8 cellular contexts compared by ENCODE assay signal in genomic region chr1:93844262-93845045, GRCh38. TPM values are rescaled to one million over a fixed set of nuclear protein-coding genes. Genes with fewer than 3 reads are reported as not detected.
A peak's percentile ranks its signal among the peaks of the same experiment; 100 is the strongest.
DNase-seq lines count a peak whose midpoint lies in the region; ATAC-seq, FAIRE-seq and TF ChIP-seq lines count a peak whose summit lies in the region.

No MANE protein-coding gene starts in this region.

- CTCF ChIA-PET in HepG2 (lab: Yijun Ruan, JAX; ENCODE audit: low intra/inter-chr PET ratio, low total read pairs): interaction anchor here (0.9 to 3.5 kb wide), 2 partner anchors 31 to 214 kb away, joined by 4 to 21 read pairs; no protein-coding TSS in a partner anchor

- 54% methylated on average over 7 of the region's 8 CpGs for WGBS in HepG2 (ENCODE audit: low lambda C conversion rate)

- TF ChIP-seq CTCF in bronchial epithelial cell (IDR thresholded peaks at IDR 0.05; ENCODE audit: insufficient read depth, low read length, severe bottlenecking): peak; percentile 79
- peak; percentile 86 for TF ChIP-seq CTCF in HepG2 (CRISPR knock-in tag; IDR thresholded peaks at IDR 0.05)
- peak; percentile 56 to 68 for TF ChIP-seq CTCF in tibial artery (IDR thresholded peaks at IDR 0.05)

- FAIRE-seq in bronchial epithelial cell (lab: Jason Lieb, UNC): no peak
- peak; percentile 93 for FAIRE-seq in HepG2 (lab: Jason Lieb, UNC)

- peaks cover 4% of the 10 kb centered on the region for H3K9me3 ChIP-seq in HepG2 (ENCODE audit: low read length)
- H3K9me3 ChIP-seq in tibial artery: no peaks in the 10 kb centered on the region

- no peak overlapping the region for H3K27ac ChIP-seq in HepG2 (ENCODE audit: extremely low read length, insufficient read depth, low read length)
- peak overlapping the region; percentile 97 to 98 for H3K27ac ChIP-seq in tibial artery

- H3K9ac ChIP-seq in HepG2 (ENCODE audit: insufficient read depth, low read depth, low read length): no peak overlapping the region

- peak overlapping the region; percentile 32; the same call in 1 of the 2 replicates for H3K4me2 ChIP-seq in HepG2 (ENCODE audit: low read depth, low read length)

- BruUV-seq in HepG2 (replicated peaks; lab: Mats Ljungman, UMichigan): no TSS peak

- no peak for TF ChIP-seq POLR2A in HepG2 (IDR thresholded peaks at IDR 0.05; ENCODE audit: insufficient read depth in 1 of 2, low read depth in 2 of 2, low read length in 2 of 2)

- in situ Hi-C loops in HepG2 (cut with HindIII; ENCODE audit: extremely low pct_ligation_motif_present, low pct_unique_long_range_greater_than_20kb): no loop called here

- TF ChIP-seq EP300 in HepG2 (IDR thresholded peaks at IDR 0.05; ENCODE audit: low read depth in 2 of 2, low read length in 2 of 2) (0 out of 4 replicates have a peak, but pooled peaks of 1 of the 2 experiments have one; percentile 5), HepG2 (CRISPR knock-in tag; IDR thresholded peaks at IDR 0.05; ENCODE audit: borderline replicate concordance) (no peak)

- no peak overlapping the region for H2AFZ ChIP-seq in HepG2 (ENCODE audit: low read length)

- H3K36me3 ChIP-seq in bronchial epithelial cell (ENCODE audit: control insufficient read depth, insufficient read depth, low read length) (no peaks in the 10 kb centered on the region), HepG2 (replicated peaks in 1 of 2; ENCODE audit: control insufficient read depth in 1 of 2, insufficient read depth in 2 of 2, low read length in 2 of 2) (no peaks in the 10 kb centered on the region), tibial artery (peaks cover 0 to 3% (median 0%) of the 10 kb centered on the region in 3 donors)

- H3K27me3 ChIP-seq in bronchial epithelial cell (ENCODE audit: control insufficient read depth, insufficient read depth, low read length): no peaks in the 10 kb centered on the region
- no peaks in the 10 kb centered on the region; a peak in 2 of 5 replicates for H3K27me3 ChIP-seq in HepG2 (ENCODE audit: control insufficient read depth in 1 of 2, insufficient read depth in 2 of 2, low read length in 2 of 2)
- no peaks in the 10 kb centered on the region for H3K27me3 ChIP-seq in tibial artery

- peak; percentile 70 for DNase-seq in AG08396 (ENCODE audit: low spot score)
- peak; percentile 61 for DNase-seq in GM04504 (ENCODE audit: low read depth)
- peak; percentile 43 to 84 (median 73) for DNase-seq in NCI-H1417 (lab: John Stamatoyannopoulos, UW)
- DNase-seq in SKM-1 treated with dmso at 0.1 percent for 144 hours (lab: John Stamatoyannopoulos, UW; ENCODE audit: unreplicated experiment): peak; percentile 71
- peak; percentile 80 for DNase-seq in bronchial epithelial cell (ENCODE audit: low read depth)
- DNase-seq in HepG2 (ENCODE audit: low spot score): peak; percentile 77
- peak in 1 of 2 donors; percentile 27 for DNase-seq in tibial artery

- no peaks in the 10 kb centered on the region for H3K79me2 ChIP-seq in HepG2 (ENCODE audit: insufficient read depth, low read length)

- TF ChIP-seq RAD21 in HepG2 (CRISPR knock-in tag; IDR thresholded peaks at IDR 0.05): peak; percentile 67

- intact Hi-C loops in HepG2 (cut with micrococcal nuclease; ENCODE audit: unreplicated experiment) (loop anchor here (1.0 to 10.0 kb wide), 6 partner anchors 30 to 540 kb away; partner anchors contain the start of gene DR1), tibial artery (cut with DNase I; ENCODE audit: low total_unique reads) (loop anchor here (10.0 kb wide), 1 partner anchor 400 kb away; the partner anchor contains the start of gene FNBP1L)

- POLR2A ChIA-PET in HepG2 (lab: Yijun Ruan, JAX): interaction anchor here (0.7 to 3.8 kb wide), 6 partner anchors 17 to 226 kb away, joined by 3 to 55 read pairs (median 6); partner anchors contain the start of gene DNTTIP2

- H3K4me1 ChIP-seq in HepG2 (ENCODE audit: insufficient read depth, low read length) (peaks cover 20% of the 10 kb centered on the region), tibial artery (peaks cover 0 to 29% (median 11%) of the 10 kb centered on the region in 4 donors)

- no peaks in the 10 kb centered on the region for H4K20me1 ChIP-seq in HepG2 (ENCODE audit: insufficient read depth, low read length)

- H3K4me3 ChIP-seq in bronchial epithelial cell (ENCODE audit: low read depth, low read length) (no peak overlapping the region), HepG2 (replicated peaks in 1 of 3; ENCODE audit: insufficient read depth in 1 of 3, low read depth in 2 of 3, low read length in 3 of 3) (no peak overlapping the region), tibial artery (no peak overlapping the region)

- ATAC-seq in HepG2 (no peak), HG03469 (IDR thresholded peaks at IDR 0.05; ENCODE audit: unreplicated experiment) (no peak)

TF ChIP-seq in HepG2, 621 proteins besides CTCF, POLR2A, EP300 and RAD21 (continues in another document):
- TF ChIP-seq, protein P1, sequence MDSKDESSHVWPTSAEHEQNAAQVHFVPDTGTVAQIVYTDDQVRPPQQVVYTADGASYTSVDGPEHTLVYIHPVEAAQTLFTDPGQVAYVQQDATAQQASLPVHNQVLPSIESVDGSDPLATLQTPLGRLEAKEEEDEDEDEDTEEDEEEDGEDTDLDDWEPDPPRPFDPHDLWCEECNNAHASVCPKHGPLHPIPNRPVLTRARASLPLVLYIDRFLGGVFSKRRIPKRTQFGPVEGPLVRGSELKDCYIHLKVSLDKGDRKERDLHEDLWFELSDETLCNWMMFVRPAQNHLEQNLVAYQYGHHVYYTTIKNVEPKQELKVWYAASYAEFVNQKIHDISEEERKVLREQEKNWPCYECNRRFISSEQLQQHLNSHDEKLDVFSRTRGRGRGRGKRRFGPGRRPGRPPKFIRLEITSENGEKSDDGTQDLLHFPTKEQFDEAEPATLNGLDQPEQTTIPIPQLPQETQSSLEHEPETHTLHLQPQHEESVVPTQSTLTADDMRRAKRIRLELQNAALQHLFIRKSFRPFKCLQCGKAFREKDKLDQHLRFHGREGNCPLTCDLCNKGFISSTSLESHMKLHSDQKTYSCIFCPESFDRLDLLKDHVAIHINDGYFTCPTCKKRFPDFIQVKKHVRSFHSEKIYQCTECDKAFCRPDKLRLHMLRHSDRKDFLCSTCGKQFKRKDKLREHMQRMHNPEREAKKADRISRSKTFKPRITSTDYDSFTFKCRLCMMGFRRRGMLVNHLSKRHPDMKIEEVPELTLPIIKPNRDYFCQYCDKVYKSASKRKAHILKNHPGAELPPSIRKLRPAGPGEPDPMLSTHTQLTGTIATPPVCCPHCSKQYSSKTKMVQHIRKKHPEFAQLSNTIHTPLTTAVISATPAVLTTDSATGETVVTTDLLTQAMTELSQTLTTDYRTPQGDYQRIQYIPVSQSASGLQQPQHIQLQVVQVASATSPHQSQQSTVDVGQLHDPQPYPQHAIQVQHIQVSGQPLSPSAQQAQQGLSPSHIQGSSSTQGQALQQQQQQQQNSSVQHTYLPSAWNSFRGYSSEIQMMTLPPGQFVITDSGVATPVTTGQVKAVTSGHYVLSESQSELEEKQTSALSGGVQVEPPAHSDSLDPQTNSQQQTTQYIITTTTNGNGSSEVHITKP (CRISPR knock-in tag; IDR thresholded peaks at IDR 0.05; ENCODE audit: low read depth): no peak
- no peak for TF ChIP-seq PRPF4 (IDR thresholded peaks at IDR 0.05; ENCODE audit: low read depth, low read length, poor library complexity, severe bottlenecking)
- TF ChIP-seq ZNF709 (CRISPR knock-in tag; IDR thresholded peaks at IDR 0.05): no peak
- TF ChIP-seq STAG1 (CRISPR knock-in tag; IDR thresholded peaks at IDR 0.05): peak; percentile 88
- TF ChIP-seq ELF3 (CRISPR knock-in tag; IDR thresholded peaks at IDR 0.05): peak; percentile 44
- TF ChIP-seq ATF7-NPFF (CRISPR knock-in tag; IDR thresholded peaks at IDR 0.05; ENCODE audit: low read depth): 0 out of 2 replicates have a peak, but pooled peaks have one; percentile 32
- peak; percentile 39; the same call in 1 of the 2 replicates for TF ChIP-seq ZNF770 (CRISPR knock-in tag; IDR thresholded peaks at IDR 0.05)

RNA-seq across cellular contexts. Expression of gene DNTTIP2, which starts 34.6 kb away (rescaled TPM):
- total RNA-seq in bronchial epithelial cell: 24.5 and 28.4 TPM in 2 replicates
- 63.3 and 93.0 TPM in 2 replicates for total RNA-seq in HepG2 (2016; rRNA removed; fragmentation: Illumina TruSeq; extraction: Trizol)
- total RNA-seq in HepG2 (2016; cell fraction: cytosol; rRNA removed; fragmentation: Illumina TruSeq; extraction: Trizol; ENCODE audit: low read depth): 15.2 and 18.1 TPM in 2 replicates
- total RNA-seq in HepG2 (2016; cell fraction: insoluble cytoplasmic fraction; rRNA removed; fragmentation: Illumina TruSeq; extraction: Trizol): 58.6 and 87.6 TPM in 2 replicates
- 18.9 and 24.0 TPM in 2 replicates for total RNA-seq in HepG2 (2016; cell fraction: membrane; rRNA removed; fragmentation: Illumina TruSeq; extraction: Trizol)
- total RNA-seq in HepG2 (2016; cell fraction: nucleus; rRNA removed; fragmentation: Illumina TruSeq; extraction: Trizol): 67.1 and 71.3 TPM in 2 replicates
- polyA plus RNA-seq in HepG2 (2011; rRNA removed): 10.3 and 11.4 TPM in 2 replicates
- polyA plus RNA-seq in HepG2 (2011; cell fraction: cytosol; rRNA removed): 3.6 and 4.4 TPM in 2 replicates
- 9.6 and 9.7 TPM in 2 replicates for polyA plus RNA-seq in HepG2 (2011; cell fraction: nucleus; rRNA removed)
- polyA plus RNA-seq in HepG2 (2012): 29.5 and 35.0 TPM in 2 replicates
- 5.3 and 7.3 TPM in 2 replicates for polyA plus RNA-seq in HepG2 (2016; cell fraction: cytosol; fragmentation: Illumina TruSeq; extraction: Trizol; ENCODE audit: low read depth)
- 77.2 and 80.1 TPM in 2 replicates for polyA plus RNA-seq in HepG2 (2016; cell fraction: insoluble cytoplasmic fraction; fragmentation: Illumina TruSeq; extraction: Trizol; ENCODE audit: low read depth)
- polyA plus RNA-seq in HepG2 (2016; cell fraction: membrane; fragmentation: Illumina TruSeq; extraction: Trizol; ENCODE audit: low read depth): 7.6 and 11.1 TPM in 2 replicates
- 95.2 and 98.9 TPM in 2 replicates for polyA plus RNA-seq in HepG2 (2016; cell fraction: nucleus; fragmentation: Illumina TruSeq; extraction: Trizol; ENCODE audit: insufficient read depth, low read depth)
- 7.4 and 19.1 TPM in 2 replicates for polyA minus RNA-seq in HepG2 (2011; rRNA and poly(A)+ RNA removed; ENCODE audit: low replicate concordance)
- polyA minus RNA-seq in HepG2 (2011; cell fraction: cytosol; rRNA and poly(A)+ RNA removed): 6.9 and 12.9 TPM in 2 replicates
- 29.0 and 36.4 TPM in 2 replicates for polyA minus RNA-seq in HepG2 (2011; cell fraction: nucleus; rRNA and poly(A)+ RNA removed)
